Comparison of ENCODE assay signal across 8 cellular contexts in genomic region chr9:112074250-112075008, GRCh38.
DNase-seq lines count a peak whose midpoint lies in the region; ATAC-seq, FAIRE-seq and TF ChIP-seq lines count a peak whose summit lies in the region.

No MANE protein-coding gene starts in this region.

- H3K36me3 ChIP-seq in pancreas: no peaks in the 10 kb centered on the region
- no peaks in the 10 kb centered on the region for H3K36me3 ChIP-seq in tibial artery

- no peak overlapping the region for H3K4me3 ChIP-seq in pancreas
- H3K4me3 ChIP-seq in tibial artery: no peak overlapping the region

- H3K4me1 ChIP-seq in pancreas: peaks cover 0 to 14% (median 0%) of the 10 kb centered on the region in 3 donors
- H3K4me1 ChIP-seq in tibial artery: peaks cover 0 to 13% (median 0%) of the 10 kb centered on the region in 4 donors

- peak; percentile 92 for TF ChIP-seq CTCF in GM10266 (IDR thresholded peaks at IDR 0.05; ENCODE audit: control insufficient read depth, insufficient read depth, low read depth, missing control alignments)
- peak; percentile 27 to 81 (median 72) for TF ChIP-seq CTCF in pancreas (IDR thresholded peaks at IDR 0.05)
- TF ChIP-seq CTCF in tibial artery (IDR thresholded peaks at IDR 0.05): peak; percentile 89 to 96

- intact Hi-C loops in pancreas (cut with DNase I) (loop anchor here in 2 of 3 donors (5.0 to 10.0 kb wide), 4 partner anchors 47 to 320 kb away; no protein-coding TSS in a partner anchor), tibial artery (cut with DNase I; ENCODE audit: low total_unique reads) (loop anchor here (2.0 to 5.0 kb wide), 2 partner anchors 316 to 477 kb away; partner anchors contain the start of gene PTGR1)

- H3K9me3 ChIP-seq in pancreas (no peaks in the 10 kb centered on the region), tibial artery (no peaks in the 10 kb centered on the region)

- 67 to 72% methylated on average over 11 of the region's 11 CpGs for WGBS in pancreas, 2 donors

- peak; percentile 37 for DNase-seq in GM10266 (ENCODE audit: extremely low spot score)
- DNase-seq in HPDE6-E6E7 (ENCODE audit: extremely low spot score): peak; percentile 38
- peak; percentile 60 for DNase-seq in RPMI8226
- DNase-seq in activated effector memory CD4-positive, alpha-beta T cell treated with Interleukin-2 at 50 U/mL for 16 hours: peak; percentile 36
- peak; percentile 78 for DNase-seq in foreskin melanocyte
- peak in 4 of 6 donors; percentile 40 to 70 (median 56) for DNase-seq in pancreas
- peak in 1 of 2 donors; percentile 62 for DNase-seq in tibial artery

- peak; percentile 79 to 91 (median 89) for ATAC-seq in pancreas
- no peak for ATAC-seq in GM18907 (IDR thresholded peaks at IDR 0.05; ENCODE audit: unreplicated experiment)

- peak overlapping the region in 3 of 4 donors; percentile 22 to 72 (median 70) for H3K27ac ChIP-seq in pancreas
- peak overlapping the region; percentile 9 to 17 for H3K27ac ChIP-seq in tibial artery

- H3K27me3 ChIP-seq in pancreas: no peaks in the 10 kb centered on the region
- no peaks in the 10 kb centered on the region for H3K27me3 ChIP-seq in tibial artery

- no peak for FAIRE-seq in pancreas (lab: Jason Lieb, UNC)
